In genomic region chr10:58267713-58268453, GRCh38 we compare ENCODE assay signal across 8 cellular contexts. TPM values are rescaled to one million over a fixed set of nuclear protein-coding genes. Genes with fewer than 3 reads are reported as not detected.
DNase-seq lines count a peak whose midpoint lies in the region; ATAC-seq, FAIRE-seq and TF ChIP-seq lines count a peak whose summit lies in the region.

IPMK (minus strand) TSS chr10:58267894; CDS start chr10:58267611, 283 bp downstream.

- peak within 1 kb of the TSS; percentile 61 for H3K4me3 ChIP-seq in A549
- H3K4me3 ChIP-seq in WI38 (ENCODE audit: low read depth, low read length): peak within 1 kb of the TSS; percentile 82
- H3K4me3 ChIP-seq in breast epithelium: peak within 1 kb of the TSS; percentile 77 to 91 (median 88)

- H3K36me3 ChIP-seq in breast epithelium: no peaks in the 10 kb centered on the region

- H3K9me3 ChIP-seq in A549 (no peaks in the 10 kb centered on the region), breast epithelium (no peaks in the 10 kb centered on the region)

- TF ChIP-seq EP300 in A549 (IDR thresholded peaks at IDR 0.05): no peak

- under 1% methylated on average over 69 of the region's 76 CpGs for WGBS in A549 (ENCODE audit: missing lambda C conversion rate)

- H3K27me3 ChIP-seq in breast epithelium: no peaks in the 10 kb centered on the region

- no peak for FAIRE-seq in A549 (lab: Jason Lieb, UNC)

- intact Hi-C loops in breast epithelium (cut with DNase I; ENCODE audit: low total_unique reads): no loop called here

- H3K4me1 ChIP-seq in A549: peaks cover 34% of the 10 kb centered on the region; the same call in 2 of the 3 replicates
- H3K4me1 ChIP-seq in breast epithelium: peaks cover 0 to 5% of the 10 kb centered on the region in 2 donors

- TF ChIP-seq POLR2A in A549 (IDR thresholded peaks at IDR 0.05; ENCODE audit: low read length) (peak; percentile 40), breast epithelium (IDR thresholded peaks at IDR 0.05) (no peak)

- H3K27ac ChIP-seq in A549: peak within 1 kb of the TSS; percentile 79 to 94
- H3K27ac ChIP-seq in breast epithelium: peak within 1 kb of the TSS; percentile 96 to 99

- TF ChIP-seq RAD21 in A549 (conservative IDR thresholded peaks at IDR 0.05 in 1 of 2, IDR thresholded peaks at IDR 0.05 in 1 of 2): 0 out of 5 replicates have a peak, but pooled peaks of 1 of the 2 experiments have one; percentile 10

- peak within 1 kb of the TSS; percentile 96 for H3K4me2 ChIP-seq in A549

- CTCF ChIA-PET in A549 (lab: Yijun Ruan, JAX): interaction anchor here (0.9 to 2.9 kb wide), 4 partner anchors 24 to 94 kb away, joined by 3 to 19 read pairs (median 7); no protein-coding TSS in a partner anchor

- DNase-seq in A549 (ENCODE audit: low read depth in 1 of 2, low spot score in 1 of 2) (peak; percentile 66 to 93), NCI-H2171 treated with DMSO at 0.1 percent for 48 hours (lab: John Stamatoyannopoulos, UW) (peak; percentile 69), breast epithelium (ENCODE audit: low spot score in 2 of 2) (peak; percentile 89 to 91), inferior parietal cortex (ENCODE audit: extremely low spot score) (peak; percentile 94)
- DNase-seq in stimulated activated CD4-positive, alpha-beta T cell treated with anti-CD3 and anti-CD28 coated beads, Interleukin-12 subunit alpha, Interleukin-12 subunit beta, amount 100 ng/mL, for 24 hours (ENCODE audit: low read depth in 2 of 2): peak; percentile 86 to 87

- ATAC-seq in A549: peak; percentile 70 to 80
- peak; percentile 39 for ATAC-seq in GM18858 (IDR thresholded peaks at IDR 0.05; ENCODE audit: unreplicated experiment)
- ATAC-seq in HG03066 (IDR thresholded peaks at IDR 0.05; ENCODE audit: low read depth, unreplicated experiment): peak; percentile 47

- TF ChIP-seq CTCF in A549 (IDR thresholded peaks at IDR 0.05): no peak
- TF ChIP-seq CTCF in WI38 (IDR thresholded peaks at IDR 0.05; ENCODE audit: low read depth, low read length): no peak
- no peak for TF ChIP-seq CTCF in breast epithelium (IDR thresholded peaks at IDR 0.05)

- POLR2A ChIA-PET in A549 (lab: Yijun Ruan, JAX): interaction anchor here (0.7 to 2.1 kb wide), 4 partner anchors 22 to 395 kb away, joined by 3 to 11 read pairs (median 5); no protein-coding TSS in a partner anchor

TF ChIP-seq in A549, 52 proteins besides CTCF, POLR2A, EP300 and RAD21 (continues in another document):
- TF ChIP-seq TFCP2L1 (CRISPR knock-in tag; IDR thresholded peaks at IDR 0.05) (no peak; the same call in 1 of the 2 replicates), JUN (IDR thresholded peaks at IDR 0.05) (peak; percentile 37 to 57; a peak in 2 of 5 replicates), FOSL2 (IDR thresholded peaks at IDR 0.05) (no peak), FOSL2 (CRISPR knock-in tag; IDR thresholded peaks at IDR 0.05) (no peak), SMC3 (IDR thresholded peaks at IDR 0.05) (no peak), GATA3 (IDR thresholded peaks at IDR 0.05; ENCODE audit: borderline replicate concordance) (no peak), MAX (IDR thresholded peaks at IDR 0.05) (peak; percentile 96), PBX3 (IDR thresholded peaks at IDR 0.05) (no peak), RFX5 (IDR thresholded peaks at IDR 0.05) (no peak), FOXS1 (CRISPR knock-in tag; IDR thresholded peaks at IDR 0.05) (no peak), HDAC2 (IDR thresholded peaks at IDR 0.05) (peak; percentile 80; the same call in 1 of the 2 replicates), BHLHE40 (IDR thresholded peaks at IDR 0.05; ENCODE audit: low read depth, low read length) (no peak), RNF2 (IDR thresholded peaks at IDR 0.05; ENCODE audit: borderline replicate concordance, low read depth) (peak; percentile 55; the same call in 1 of the 2 replicates), CBX8 (IDR thresholded peaks at IDR 0.05) (no peak), HOXB5 (CRISPR knock-in tag; IDR thresholded peaks at IDR 0.05) (no peak), HES2 (IDR thresholded peaks at IDR 0.05) (no peak), ESRRA (IDR thresholded peaks at IDR 0.05; ENCODE audit: borderline replicate concordance, low read length) (no peak), HMGXB4 (CRISPR knock-in tag; IDR thresholded peaks at IDR 0.05; ENCODE audit: borderline replicate concordance) (no peak), EHMT2 (IDR thresholded peaks at IDR 0.05; ENCODE audit: low read depth) (no peak), CEBPB (IDR thresholded peaks at IDR 0.05) (no peak), MAZ (IDR thresholded peaks at IDR 0.05; ENCODE audit: borderline replicate concordance, low read depth, low read length) (no peak), CHD2 (IDR thresholded peaks at IDR 0.05; ENCODE audit: low read length, partially characterized antibody) (no peak), RCOR1 (IDR thresholded peaks at IDR 0.05; ENCODE audit: low read depth, low read length) (no peak), SREBF2 (IDR thresholded peaks at IDR 0.05) (no peak), ZSCAN20 (CRISPR knock-in tag; IDR thresholded peaks at IDR 0.05) (no peak), BCL3 (IDR thresholded peaks at IDR 0.05) (0 out of 3 replicates have a peak, but pooled peaks have one; percentile 35), ZFP36 (IDR thresholded peaks at IDR 0.05; ENCODE audit: borderline replicate concordance, partially characterized antibody) (no peak), HEYL (CRISPR knock-in tag; IDR thresholded peaks at IDR 0.05) (no peak), NR3C1 (IDR thresholded peaks at IDR 0.05) (no peak), CBX2 (IDR thresholded peaks at IDR 0.05; ENCODE audit: borderline replicate concordance, low read depth) (no peak), ZNF302 (CRISPR knock-in tag; IDR thresholded peaks at IDR 0.05) (no peak), ELK1 (IDR thresholded peaks at IDR 0.05; ENCODE audit: low read depth, low read length) (no peak), RARB (CRISPR knock-in tag; IDR thresholded peaks at IDR 0.05) (no peak), JUNB (IDR thresholded peaks at IDR 0.05) (no peak), CHD4 (IDR thresholded peaks at IDR 0.05; ENCODE audit: borderline replicate concordance) (no peak), NPAS2 (CRISPR knock-in tag; IDR thresholded peaks at IDR 0.05; ENCODE audit: borderline replicate concordance) (no peak)

RNA-seq across cellular contexts. Expression of gene IPMK, which starts in this region (rescaled TPM):
- polyA plus RNA-seq in A549 (2011; rRNA removed) (3.7 and 5.6 TPM in 2 replicates), A549 (2017; fragmentation: RNase III; extraction: RNeasy Plus Mini Kit Qiagen cat#74134 plus additional on column Dnase treatment) (2.9 to 3.2 TPM (median 3.0 TPM) in 3 replicates)
- polyA plus RNA-seq in A549 (2012; cell fraction: cytosol; rRNA removed): 0.59 and 0.74 TPM in 2 replicates
- polyA plus RNA-seq in A549 (2012; cell fraction: nucleus; rRNA removed): 0.37 and 0.65 TPM in 2 replicates
- polyA minus RNA-seq in A549 (2011; rRNA and poly(A)+ RNA removed): 2.1 and 2.7 TPM in 2 replicates
- total RNA-seq in breast epithelium: 10 to 100 TPM in 1 of 3 donors, 1 to 10 TPM in 2; 7.5 to 13.5 (median 7.9) TPM

Comparison
In these comparisons a context has a peak if more than half of its experiments do, and no peak if none do; other contexts are left out.
1. Peak in every context shown above with its lines: DNase-seq, ATAC-seq, H3K4me3 ChIP-seq and H3K27ac ChIP-seq.